16 cellular contexts compared by ENCODE assay signal in genomic region chr2:207727256-207727655, GRCh38. TPM values are rescaled to one million over a fixed set of nuclear protein-coding genes. Genes with fewer than 3 reads are reported as not detected.
DNase-seq lines count a peak whose midpoint lies in the region; ATAC-seq and TF ChIP-seq lines count a peak whose summit lies in the region.
"Had no signal": no experiment of that assay in that cellular context is flagged by ENCODE, and none has a peak within 500 bp of the region (broad histone marks: within the 10 kb centered on the region; RNA-seq: fewer than 3 reads in every experiment).

No MANE protein-coding gene starts in this region.

- peaks cover 0 to 26% (median 0%) of the 10 kb centered on the region in 11 experiments; a peak in 4 of 22 replicates for H4K20me1 ChIP-seq in BLaER1 treated with 17β-estradiol and CSF1 and Interleukin-3, amounts not matched to agents 10 nM and 100 nM

- no peak overlapping the region for H3K4me3 ChIP-seq in BLaER1 treated with 17β-estradiol and CSF1 and Interleukin-3, amounts not matched to agents 10 nM and 100 nM
- H3K4me3 ChIP-seq in cardiac fibroblast (replicated peaks in 1 of 2; ENCODE audit: low read depth in 2 of 2, low read length in 2 of 2) (no peak overlapping the region), mesodermal cell (ENCODE audit: extremely low read depth, insufficient read depth, low read length, poor library complexity, severe bottlenecking) (no peak overlapping the region), tibial nerve (no peak overlapping the region), esophagus muscularis mucosa (no peak overlapping the region)
- H3K4me3 ChIP-seq: adrenal gland, gastroesophageal sphincter, psoas muscle, thoracic aorta had no signal

- H3K36me3 ChIP-seq in BLaER1 treated with 17β-estradiol and CSF1 and Interleukin-3, amounts not matched to agents 10 nM and 100 nM = peaks cover 8 to 31% (median 16%) of the 10 kb centered on the region in 11 experiments; a peak in 20 of 22 replicates
- peaks cover 29% of the 10 kb centered on the region for H3K36me3 ChIP-seq in mesodermal cell (ENCODE audit: control insufficient read depth, insufficient read depth, low read length)
- peaks cover 0 to 13% (median 0%) of the 10 kb centered on the region in 3 donors for H3K36me3 ChIP-seq in tibial nerve
- H3K36me3 ChIP-seq in esophagus muscularis mucosa = peaks cover 0 to 16% (median 9%) of the 10 kb centered on the region in 4 donors
- H3K36me3 ChIP-seq: adrenal gland, thoracic aorta had no signal

- WGBS in mesodermal cell (ENCODE audit: insufficient coverage in 2 of 2), 2 experiments = 100% methylated on average over 2 of the region's 3 CpGs; no CpG with 5 or more reads in 1 of the 2 experiments
- 54 to 59% methylated on average over 3 of the region's 3 CpGs for WGBS in tibial nerve, 2 donors
- 66% methylated on average over 3 of the region's 3 CpGs for WGBS in esophagus muscularis mucosa

- no peaks in the 10 kb centered on the region for H3K9me3 ChIP-seq in BLaER1 treated with 17β-estradiol and CSF1 and Interleukin-3, amounts not matched to agents 10 nM and 100 nM (replicated peaks in 1 of 11)
- no peaks in the 10 kb centered on the region for H3K9me3 ChIP-seq in mesodermal cell (ENCODE audit: control insufficient read depth, low read length)
- no peaks in the 10 kb centered on the region for H3K9me3 ChIP-seq in tibial nerve
- H3K9me3 ChIP-seq in esophagus muscularis mucosa = no peaks in the 10 kb centered on the region
- H3K9me3 ChIP-seq: adrenal gland, gastroesophageal sphincter, psoas muscle, thoracic aorta had no signal

- TF ChIP-seq POLR2A in tibial nerve (IDR thresholded peaks at IDR 0.05) (no peak), esophagus muscularis mucosa (IDR thresholded peaks at IDR 0.05; ENCODE audit: low read depth) (no peak)

- H3K27me3 ChIP-seq in BLaER1 treated with 17β-estradiol and CSF1 and Interleukin-3, amounts not matched to agents 10 nM and 100 nM = no peaks in the 10 kb centered on the region
- H3K27me3 ChIP-seq in tibial nerve (no peaks in the 10 kb centered on the region), esophagus muscularis mucosa (no peaks in the 10 kb centered on the region)
- H3K27me3 ChIP-seq: adrenal gland, gastroesophageal sphincter had no signal

- peak overlapping the region in 1 of 11 experiments; percentile 17; a peak in 1 of 22 replicates for H3K27ac ChIP-seq in BLaER1 treated with 17β-estradiol and CSF1 and Interleukin-3, amounts not matched to agents 10 nM and 100 nM
- H3K27ac ChIP-seq in mesodermal cell (ENCODE audit: low read depth, low read length, severe bottlenecking) (peak overlapping the region; percentile 1), tibial nerve (no peak overlapping the region), esophagus muscularis mucosa (replicated peaks in 1 of 4) (no peak overlapping the region)
- H3K27ac ChIP-seq: adrenal gland, gastroesophageal sphincter, psoas muscle, thoracic aorta had no signal

- peak overlapping the region in 1 of 11 experiments; percentile 34; a peak in 1 of 22 replicates for H3K9ac ChIP-seq in BLaER1 treated with 17β-estradiol and CSF1 and Interleukin-3, amounts not matched to agents 10 nM and 100 nM

- peaks cover 4 to 17% (median 9%) of the 10 kb centered on the region in 10 experiments; a peak in 15 of 20 replicates for H3K4me1 ChIP-seq in BLaER1 treated with 17β-estradiol and CSF1 and Interleukin-3, amounts not matched to agents 10 nM and 100 nM
- H3K4me1 ChIP-seq in mesodermal cell (ENCODE audit: control insufficient read depth, insufficient read depth, low read length, poor library complexity, severe bottlenecking) = peaks cover 2% of the 10 kb centered on the region
- H3K4me1 ChIP-seq in tibial nerve = no peaks in the 10 kb centered on the region
- H3K4me1 ChIP-seq in esophagus muscularis mucosa = peaks cover 0 to 15% (median 6%) of the 10 kb centered on the region in 4 donors
- H3K4me1 ChIP-seq: adrenal gland, psoas muscle had no signal

- peak overlapping the region in 6 of 11 experiments; percentile 3 to 72 (median 32); a peak in 10 of 22 replicates for H3K4me2 ChIP-seq in BLaER1 treated with 17β-estradiol and CSF1 and Interleukin-3, amounts not matched to agents 10 nM and 100 nM

- DNase-seq in NCI-H1694 (lab: John Stamatoyannopoulos, UW) (peak; percentile 66), cardiac fibroblast (ENCODE audit: low read depth in 2 of 2) (peak; percentile 45 to 68), tibial nerve (ENCODE audit: low spot score in 2 of 2) (no peak), esophagus muscularis mucosa (ENCODE audit: extremely low spot score) (no peak), NCI-H1048 (lab: John Stamatoyannopoulos, UW) (no peak)
- DNase-seq: adrenal gland, DMS79, islet precursor cell, NCI-H2227 treated with DMSO at 0.1 percent for 48 hours, psoas muscle had no signal

- intact Hi-C loops in esophagus muscularis mucosa (cut with DNase I) = no loop called here

- TF ChIP-seq EP300 in tibial nerve (IDR thresholded peaks at IDR 0.05) = no peak
- no peak for TF ChIP-seq EP300 in esophagus muscularis mucosa (IDR thresholded peaks at IDR 0.05)

- no peak for TF ChIP-seq CTCF in cardiac fibroblast (IDR thresholded peaks at IDR 0.05; ENCODE audit: low read depth, low read length)
- no peak for TF ChIP-seq CTCF in tibial nerve (IDR thresholded peaks at IDR 0.05)
- TF ChIP-seq CTCF in esophagus muscularis mucosa (IDR thresholded peaks at IDR 0.05) = no peak

- ATAC-seq in GM18498 (IDR thresholded peaks at IDR 0.05; ENCODE audit: unreplicated experiment) = no peak
- ATAC-seq: activated CD4-positive, CD25-positive, alpha-beta regulatory T cell treated with anti-CD3 and anti-CD28 coated beads, Interleukin-2, amount 50 U/mL, for 24 hours; gastroesophageal sphincter; psoas muscle had no signal

RNA-seq across cellular contexts. Expression of gene CCNYL1, which starts 15.8 kb away (rescaled TPM):
- 22.3 TPM for polyA plus RNA-seq in mesodermal cell (2013, experiment 1 of 2)
- 27.3 TPM for polyA plus RNA-seq in mesodermal cell (2013, experiment 2 of 2)
- 10 to 100 TPM in 3 of 4 donors, 1 to 10 TPM in 1; 9.4 to 15.9 (median 13.1) TPM for total RNA-seq in tibial nerve
- 10 to 100 TPM; 13.5 to 17.4 (median 16.2) TPM for total RNA-seq in esophagus muscularis mucosa

RNA-seq across cellular contexts. Expression of gene FZD5, which starts 42.5 kb away (rescaled TPM):
- 0.81 TPM for polyA plus RNA-seq in mesodermal cell (2013, experiment 1 of 2)
- polyA plus RNA-seq in mesodermal cell (2013, experiment 2 of 2) = 1.2 TPM
- total RNA-seq in tibial nerve (1 to 10 TPM; 5.2 to 7.6 (median 6.7) TPM), esophagus muscularis mucosa (10 to 100 TPM; 15.7 to 23.7 (median 21.0) TPM)

Comparison
In these comparisons a context has a peak if more than half of its experiments do, and no peak if none do; other contexts are left out.
1. DNase-seq: peak in NCI-H1694 (single experiment) and cardiac fibroblast (2 of 2); none in tibial nerve (0 of 2), esophagus muscularis mucosa (single experiment) and NCI-H1048 (single experiment).